8 cellular contexts compared by ENCODE assay signal in the genomic region with DNA sequence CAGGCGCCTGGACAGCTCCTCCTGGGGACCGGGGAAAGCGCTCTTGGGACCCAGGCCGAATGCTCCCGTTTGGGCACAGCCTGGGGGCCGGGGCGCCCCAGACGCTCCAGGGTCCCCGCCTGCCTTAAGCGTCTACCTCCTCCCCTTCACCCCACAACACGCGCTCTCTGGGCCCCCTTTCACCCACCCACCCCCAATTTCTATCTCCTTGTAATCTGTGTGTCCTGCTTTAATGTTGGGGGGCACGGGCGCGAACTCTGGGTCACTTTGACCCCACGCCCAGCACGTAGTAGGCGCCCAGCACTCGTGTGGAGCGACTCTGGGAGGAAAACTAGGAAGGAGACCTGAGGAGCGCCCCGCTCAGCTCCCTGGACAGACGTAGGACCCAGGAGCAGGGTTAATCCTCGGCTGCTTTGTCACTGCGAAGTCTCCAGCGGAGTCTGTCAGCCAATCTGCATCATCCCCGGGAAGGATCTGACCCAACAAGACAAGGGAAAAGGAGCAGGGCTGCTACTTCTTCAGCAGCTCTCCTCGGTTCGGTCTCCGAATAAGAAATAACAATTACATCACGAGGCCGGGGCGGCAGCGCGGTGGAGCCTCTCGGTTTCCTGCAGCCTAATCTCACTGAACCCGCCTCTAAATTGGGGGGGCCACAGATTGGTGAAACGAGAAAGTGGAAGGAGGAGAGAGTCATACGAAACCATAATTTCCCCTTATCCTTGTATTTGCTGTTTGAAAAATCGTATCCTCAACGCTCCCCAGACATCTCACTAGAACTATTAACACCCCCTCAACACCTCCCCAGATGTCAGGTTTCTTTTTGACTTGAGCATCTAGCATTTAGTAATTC. TPM values are rescaled to one million over a fixed set of nuclear protein-coding genes. Genes with fewer than 3 reads are reported as not detected.
DNase-seq lines count a peak whose midpoint lies in the region; ATAC-seq and TF ChIP-seq lines count a peak whose summit lies in the region.

No MANE protein-coding gene starts in this region.

- H3K4me3 ChIP-seq in MM.1S (ENCODE audit: low read length), result peak overlapping the region; percentile 84
- peak overlapping the region; percentile 66 to 79 for H3K4me3 ChIP-seq in cardiac fibroblast (replicated peaks in 1 of 2; ENCODE audit: low read depth in 2 of 2, low read length in 2 of 2)
- peak overlapping the region; percentile 89 for H3K4me3 ChIP-seq in smooth muscle cell

- H3K27me3 ChIP-seq in MM.1S (replicated peaks; ENCODE audit: insufficient read depth, low read length) (peaks cover 7% of the 10 kb centered on the region; the same call in 1 of the 2 replicates), smooth muscle cell (ENCODE audit: low read depth) (no peaks in the 10 kb centered on the region)

- peak; percentile 11 for ATAC-seq in GM19023 (IDR thresholded peaks at IDR 0.05; ENCODE audit: unreplicated experiment)
- ATAC-seq in HG02571 (IDR thresholded peaks at IDR 0.05; ENCODE audit: unreplicated experiment), result no peak

- H3K79me2 ChIP-seq in MM.1S (ENCODE audit: low read length), result peaks cover 26% of the 10 kb centered on the region
- H3K79me2 ChIP-seq in smooth muscle cell (ENCODE audit: low read depth), result peaks cover 37% of the 10 kb centered on the region

- DNase-seq in 8988T (peak; percentile 95), MM.1S (peak; percentile 59), cardiac fibroblast (ENCODE audit: low read depth in 2 of 2) (peak; percentile 86 to 89), inferior parietal cortex (ENCODE audit: extremely low spot score) (peak; percentile 83), smooth muscle cell (lab: John Stamatoyannopoulos, UW; ENCODE audit: unreplicated experiment) (peak; percentile 57)
- DNase-seq in activated CD4-positive, CD25-positive, alpha-beta regulatory T cell treated with anti-CD3 and anti-CD28 coated beads, Interleukin-2, amount 50 U/mL, for 16 hours (ENCODE audit: low read depth, low spot score), result peak; percentile 27

- TF ChIP-seq CTCF in MM.1S (IDR thresholded peaks at IDR 0.05; ENCODE audit: low read length) (no peak), cardiac fibroblast (IDR thresholded peaks at IDR 0.05; ENCODE audit: low read depth, low read length) (no peak), smooth muscle cell (IDR thresholded peaks at IDR 0.05; ENCODE audit: borderline replicate concordance, insufficient read depth, poor library complexity, severe bottlenecking) (no peak)

- H2AFZ ChIP-seq in MM.1S (ENCODE audit: low read length), result peak overlapping the region; percentile 85
- H2AFZ ChIP-seq in smooth muscle cell (ENCODE audit: low read depth), result peak overlapping the region; percentile 89

- H3K36me3 ChIP-seq in MM.1S (replicated peaks; ENCODE audit: insufficient read depth, low read length) (no peaks in the 10 kb centered on the region), smooth muscle cell (ENCODE audit: low read depth) (no peaks in the 10 kb centered on the region)

- 1% methylated on average over 39 of the region's 41 CpGs for WGBS in smooth muscle cell (ENCODE audit: low lambda C conversion rate)

- H4K20me1 ChIP-seq in MM.1S (ENCODE audit: insufficient read depth, low read length) (no peaks in the 10 kb centered on the region), smooth muscle cell (ENCODE audit: low read depth) (peaks cover 34% of the 10 kb centered on the region)

- H3K4me2 ChIP-seq in MM.1S (ENCODE audit: low read depth, low read length), result peak overlapping the region; percentile 94
- H3K4me2 ChIP-seq in smooth muscle cell, result peak overlapping the region; percentile 94

- H3K9ac ChIP-seq in MM.1S (ENCODE audit: low read length) (peak overlapping the region; percentile 40; the same call in 1 of the 2 replicates), smooth muscle cell (ENCODE audit: low read depth) (peak overlapping the region; percentile 77)

- H3K4me1 ChIP-seq in MM.1S (ENCODE audit: low read length) (no peaks in the 10 kb centered on the region), smooth muscle cell (ENCODE audit: low read depth) (peaks cover 27% of the 10 kb centered on the region)

- H3K9me3 ChIP-seq in MM.1S (replicated peaks; ENCODE audit: insufficient read depth, low read length) (no peaks in the 10 kb centered on the region), smooth muscle cell (replicated peaks; ENCODE audit: low read depth) (no peaks in the 10 kb centered on the region)

- no peaks in the 10 kb centered on the region for H3K9me2 ChIP-seq in MM.1S (replicated peaks; ENCODE audit: insufficient read depth, low read length)

- H3F3A ChIP-seq in MM.1S (ENCODE audit: insufficient read depth, low read length), result peaks cover 4% of the 10 kb centered on the region; the same call in 1 of the 2 replicates
- no peaks in the 10 kb centered on the region for H3F3A ChIP-seq in smooth muscle cell (ENCODE audit: low read depth)

- peak overlapping the region; percentile 21; the same call in 1 of the 2 replicates for H3K27ac ChIP-seq in MM.1S (ENCODE audit: low read length)
- H3K27ac ChIP-seq in smooth muscle cell (ENCODE audit: low read depth), result peak overlapping the region; percentile 83

RNA-seq across cellular contexts. Expression of a gene that starts 0.8 kb away (rescaled TPM):
- total RNA-seq in smooth muscle cell, result 26.0 and 27.9 TPM in 2 replicates
- polyA plus RNA-seq in smooth muscle cell, result 5.1 and 11.0 TPM in 2 replicates

Comparison
In these comparisons a context has a peak if more than half of its experiments do, and no peak if none do; other contexts are left out.
1. DNase-seq: peak in every context shown above with its lines; median percentile 95 in 8988T; 88 in cardiac fibroblast; 83 in inferior parietal cortex; 59 in MM.1S; 57 in smooth muscle cell; 27 in activated CD4-positive, CD25-positive, alpha-beta regulatory T cell treated with anti-CD3 and anti-CD28 coated beads, Interleukin-2, amount 50 U/mL, for 16 hours.